In the genomic region with DNA sequence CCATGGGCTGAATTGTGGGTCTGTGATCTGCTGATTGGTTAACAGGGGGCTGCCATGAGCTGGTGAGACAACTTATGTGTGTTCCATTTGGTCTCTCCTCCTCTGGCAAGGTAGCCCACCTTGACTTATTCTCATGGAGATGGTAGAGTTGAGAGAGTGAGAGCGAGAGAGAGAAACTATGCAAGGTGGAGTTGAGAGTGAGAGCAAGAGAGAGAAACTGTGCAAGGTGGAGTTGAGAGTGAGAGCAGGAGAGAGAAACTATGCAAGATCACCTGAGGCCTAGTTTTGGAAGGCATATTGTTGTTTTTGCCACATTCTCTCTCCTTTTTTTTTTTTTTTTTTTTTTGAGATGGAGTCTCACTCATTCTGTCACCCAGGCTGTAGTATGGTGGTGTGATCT, we compare ENCODE assay signal across 28 cellular contexts.
"Had no signal": no experiment of that assay in that cellular context is flagged by ENCODE, and none has a peak within 500 bp of the region (broad histone marks: within the 10 kb centered on the region; RNA-seq: fewer than 3 reads in every experiment).

No MANE protein-coding gene starts in this region.

- H3K4me3 ChIP-seq: adrenal gland, body of pancreas, breast epithelium had no signal

- FAIRE-seq: astrocyte had no signal

- H3K27me3 ChIP-seq: adrenal gland, body of pancreas, breast epithelium had no signal

- DNase-seq: activated CD4-positive, alpha-beta memory T cell treated with anti-CD3 and anti-CD28 coated beads, Interleukin-2, amount 10 ng/mL, durations not matched to agents 7 days and 5 days; activated CD4-positive, alpha-beta T cell treated with anti-CD3 and anti-CD28 coated beads for 1 hour; activated CD4-positive, alpha-beta T cell treated with anti-CD3 and anti-CD28 coated beads for 48 hours; activated CD4-positive, CD25-positive, alpha-beta regulatory T cell; activated CD8-positive, alpha-beta memory T cell treated with anti-CD3 and anti-CD28 coated beads for 24 hours; activated CD8-positive, alpha-beta memory T cell treated with anti-CD3 and anti-CD28 coated beads, Interleukin-2, amount 10 ng/mL, durations not matched to agents 7 days and 5 days; activated CD8-positive, alpha-beta memory T cell treated with anti-CD3 and anti-CD28 coated beads, Interleukin-2, amount 50 U/mL, for 48 hours; activated effector memory CD4-positive, alpha-beta T cell treated with Interleukin-2 at 50 U/mL for 16 hours; activated naive CD4-positive, alpha-beta T cell treated with Interleukin-2 at 50 U/mL for 16 hours; activated T-cell treated with anti-CD3 and anti-CD28 coated beads, Interleukin-2, amount 50 U/mL, for 48 hours; adrenal gland; body of pancreas; Karpas-422; NCI-H1105; NCI-H1417 treated with DMSO at 0.1 percent for 48 hours; NCI-H187 treated with DMSO at 0.1 percent for 48 hours; NCI-H2081; NCI-H345; NCI-H524 treated with DMSO at 0.1 percent for 48 hours; NK-92 treated with Interleukin-12 subunit alpha and Interleukin-12 subunit beta, amount 100 ng/mL, for 24 hours; Right ventricle myocardium superior; SW 1271; T-helper 1 cell; T-helper 9 cell had no signal

- H3K9me3 Mint-ChIP-seq: activated CD4-positive, alpha-beta memory T cell treated with anti-CD3 and anti-CD28 coated beads, Interleukin-2, amount 10 ng/mL, durations not matched to agents 7 days and 5 days; activated naive CD4-positive, alpha-beta T cell treated with anti-CD3 and anti-CD28 coated beads, Interleukin-2, amount 50 U/mL, for 72 hours had no signal

- H3K27ac Mint-ChIP-seq: activated CD4-positive, alpha-beta memory T cell treated with anti-CD3 and anti-CD28 coated beads, Interleukin-2, amount 10 ng/mL, durations not matched to agents 7 days and 5 days; activated CD8-positive, alpha-beta memory T cell treated with anti-CD3 and anti-CD28 coated beads, Interleukin-2, amount 10 ng/mL, durations not matched to agents 7 days and 5 days had no signal

- H3K4me3 Mint-ChIP-seq: activated CD4-positive, alpha-beta memory T cell treated with anti-CD3 and anti-CD28 coated beads, Interleukin-2, amount 10 ng/mL, durations not matched to agents 7 days and 5 days; activated CD8-positive, alpha-beta memory T cell treated with anti-CD3 and anti-CD28 coated beads, Interleukin-2, amount 10 ng/mL, durations not matched to agents 7 days and 5 days had no signal

- H3K27me3 Mint-ChIP-seq: activated CD4-positive, alpha-beta memory T cell treated with anti-CD3 and anti-CD28 coated beads, Interleukin-2, amount 10 ng/mL, durations not matched to agents 7 days and 5 days; activated CD8-positive, alpha-beta memory T cell treated with anti-CD3 and anti-CD28 coated beads, Interleukin-2, amount 10 ng/mL, durations not matched to agents 7 days and 5 days had no signal

- H3K9me3 ChIP-seq: body of pancreas, breast epithelium had no signal

- H3K4me1 ChIP-seq: body of pancreas, breast epithelium had no signal

- H3K4me1 Mint-ChIP-seq: activated CD4-positive, alpha-beta memory T cell treated with anti-CD3 and anti-CD28 coated beads, Interleukin-2, amount 10 ng/mL, durations not matched to agents 7 days and 5 days; activated CD8-positive, alpha-beta memory T cell treated with anti-CD3 and anti-CD28 coated beads, Interleukin-2, amount 10 ng/mL, durations not matched to agents 7 days and 5 days had no signal

- H3K27ac ChIP-seq: adrenal gland, body of pancreas, breast epithelium, VCaP had no signal

- ATAC-seq: activated CD8-positive, alpha-beta memory T cell treated with anti-CD3 and anti-CD28 coated beads, Interleukin-2, amount 10 ng/mL, durations not matched to agents 7 days and 5 days; activated naive CD4-positive, alpha-beta T cell treated with anti-CD3 and anti-CD28 coated beads, Interleukin-2, amount 50 U/mL, for 72 hours; body of pancreas had no signal

- H3K36me3 Mint-ChIP-seq: activated naive CD4-positive, alpha-beta T cell treated with anti-CD3 and anti-CD28 coated beads, Interleukin-2, amount 50 U/mL, for 72 hours had no signal

- H3K36me3 ChIP-seq: adrenal gland had no signal
